Comparison of ENCODE assay signal across 23 cellular contexts in genomic region chr2:235804676-235805075, GRCh38.
"Had no signal": no experiment of that assay in that cellular context is flagged by ENCODE, and none has a peak within 500 bp of the region (broad histone marks: within the 10 kb centered on the region; RNA-seq: fewer than 3 reads in every experiment).

No MANE protein-coding gene starts in this region.

- H3K36me3 Mint-ChIP-seq: naive thymus-derived CD4-positive, alpha-beta T cell had no signal

- H3K9me3 ChIP-seq: esophagus squamous epithelium, gastroesophageal sphincter, heart left ventricle, left ventricle myocardium inferior, lower lobe of right lung, mucosa of descending colon had no signal

- H3K4me1 ChIP-seq: esophagus squamous epithelium, foreskin keratinocyte, heart left ventricle, left ventricle myocardium inferior, lower lobe of right lung had no signal

- H3K27ac ChIP-seq: coronary artery, dorsolateral prefrontal cortex, epithelial cell of prostate, esophagus squamous epithelium, foreskin keratinocyte, gastroesophageal sphincter, heart left ventricle, hepatocyte, left ventricle myocardium inferior, lower lobe of right lung had no signal

- H3K4me3 Mint-ChIP-seq: immature natural killer cell; mesothelial cell of epicardium; naive thymus-derived CD4-positive, alpha-beta T cell had no signal

- DNase-seq: dermis blood vessel endothelial cell; effector CD4-positive, alpha-beta T cell; effector memory CD4-positive, alpha-beta T cell; erythroblast; esophagus squamous epithelium; foreskin keratinocyte; heart left ventricle; hypothalamus; immature natural killer cell; left colon; left ventricle myocardium inferior; lower lobe of right lung; mesenchymal stem cell; mucosa of descending colon; naive thymus-derived CD4-positive, alpha-beta T cell had no signal

- H3K27ac Mint-ChIP-seq: mesothelial cell of epicardium; naive thymus-derived CD4-positive, alpha-beta T cell had no signal

- H3K4me3 ChIP-seq: coronary artery, dorsolateral prefrontal cortex, esophagus squamous epithelium, gastroesophageal sphincter, heart left ventricle, hepatocyte, left ventricle myocardium inferior, lower lobe of right lung, mucosa of descending colon had no signal

- H3K9me3 Mint-ChIP-seq: mesothelial cell of epicardium had no signal

- H3K4me1 Mint-ChIP-seq: mesothelial cell of epicardium; naive thymus-derived CD4-positive, alpha-beta T cell had no signal

- ATAC-seq: esophagus mucosa; foreskin keratinocyte; gastroesophageal sphincter; heart left ventricle; left colon; left lobe of liver; lower lobe of right lung; mucosa of descending colon; naive thymus-derived CD4-positive, alpha-beta T cell had no signal

- H3K27me3 ChIP-seq: dorsolateral prefrontal cortex, esophagus squamous epithelium, foreskin keratinocyte, gastroesophageal sphincter, heart left ventricle, hepatocyte had no signal
